Comparison of ENCODE assay signal across 19 cellular contexts in genomic region chr5:58670620-58671019, GRCh38.
"Had no signal": no experiment of that assay in that cellular context is flagged by ENCODE, and none has a peak within 500 bp of the region (broad histone marks: within the 10 kb centered on the region; RNA-seq: fewer than 3 reads in every experiment).

No MANE protein-coding gene starts in this region.

- H3K9me3 Mint-ChIP-seq: activated CD4-positive, alpha-beta memory T cell treated with anti-CD3 and anti-CD28 coated beads, Interleukin-2, amount 10 ng/mL, durations not matched to agents 7 days and 5 days; activated T-cell treated with anti-CD3 and anti-CD28 coated beads, Interleukin-2, amount 50 U/mL, for 24 hours; stimulated activated naive CD8-positive, alpha-beta T cell treated with anti-CD3 and anti-CD28 coated beads, Interleukin-15, amount 100 ng/mL, for 72 hours; T-cell had no signal

- H3K27ac ChIP-seq: esophagus muscularis mucosa, suprapubic skin, transverse colon, vagina had no signal

- H3K4me1 ChIP-seq: suprapubic skin, transverse colon, vagina had no signal

- H3K27me3 Mint-ChIP-seq: activated CD4-positive, alpha-beta memory T cell treated with anti-CD3 and anti-CD28 coated beads, Interleukin-2, amount 10 ng/mL, durations not matched to agents 7 days and 5 days; activated T-cell treated with anti-CD3 and anti-CD28 coated beads, Interleukin-2, amount 50 U/mL, for 24 hours; progenitor cell of endocrine pancreas; stimulated activated naive CD8-positive, alpha-beta T cell treated with anti-CD3 and anti-CD28 coated beads, Interleukin-15, amount 100 ng/mL, for 72 hours had no signal

- H3K9me3 ChIP-seq: esophagus muscularis mucosa, suprapubic skin, transverse colon, vagina had no signal

- H3K4me3 ChIP-seq: esophagus muscularis mucosa, lung, suprapubic skin, transverse colon, vagina had no signal

- H3K27ac Mint-ChIP-seq: activated CD4-positive, alpha-beta memory T cell treated with anti-CD3 and anti-CD28 coated beads, Interleukin-2, amount 10 ng/mL, durations not matched to agents 7 days and 5 days; activated T-cell treated with anti-CD3 and anti-CD28 coated beads, Interleukin-2, amount 50 U/mL, for 24 hours; progenitor cell of endocrine pancreas; stimulated activated naive CD8-positive, alpha-beta T cell treated with anti-CD3 and anti-CD28 coated beads, Interleukin-15, amount 100 ng/mL, for 72 hours; T-cell had no signal

- ATAC-seq: stimulated activated naive CD8-positive, alpha-beta T cell treated with anti-CD3 and anti-CD28 coated beads, Interleukin-15, amount 100 ng/mL, for 72 hours; T-cell had no signal

- H3K4me3 Mint-ChIP-seq: activated CD4-positive, alpha-beta memory T cell treated with anti-CD3 and anti-CD28 coated beads, Interleukin-2, amount 10 ng/mL, durations not matched to agents 7 days and 5 days; activated T-cell treated with anti-CD3 and anti-CD28 coated beads, Interleukin-2, amount 50 U/mL, for 24 hours; stimulated activated naive CD8-positive, alpha-beta T cell treated with anti-CD3 and anti-CD28 coated beads, Interleukin-15, amount 100 ng/mL, for 72 hours; T-cell had no signal

- H3K36me3 ChIP-seq: esophagus muscularis mucosa, suprapubic skin, transverse colon, vagina had no signal

- H3K36me3 Mint-ChIP-seq: T-cell had no signal

- H3K27me3 ChIP-seq: esophagus muscularis mucosa, suprapubic skin, transverse colon, vagina had no signal

- DNase-seq: activated CD4-positive, alpha-beta memory T cell treated with anti-CD3 and anti-CD28 coated beads, Interleukin-2, amount 10 ng/mL, durations not matched to agents 7 days and 5 days; activated CD4-positive, alpha-beta T cell treated with anti-CD3 and anti-CD28 coated beads for 48 hours; activated CD4-positive, CD25-positive, alpha-beta regulatory T cell; activated naive CD4-positive, alpha-beta T cell treated with anti-CD3 and anti-CD28 coated beads, Interleukin-2, amount 50 U/mL, for 16 hours; activated T-cell treated with anti-CD3 and anti-CD28 coated beads, Interleukin-2, amount 50 U/mL, for 24 hours; aorta; cortex of kidney; effector CD8-positive, alpha-beta T cell; midbrain; stimulated activated CD4-positive, alpha-beta T cell treated with anti-CD3 and anti-CD28 coated beads, Interleukin-15, amount 100 ng/mL, for 24 hours; stimulated activated CD4-positive, alpha-beta T cell treated with anti-CD3 and anti-CD28 coated beads, Interleukin-2, amount 100 ng/mL, for 48 hours; stimulated activated naive CD8-positive, alpha-beta T cell treated with anti-CD3 and anti-CD28 coated beads, Interleukin-15, amount 100 ng/mL, for 72 hours; T-cell; transverse colon had no signal

- H3K4me1 Mint-ChIP-seq: activated CD4-positive, alpha-beta memory T cell treated with anti-CD3 and anti-CD28 coated beads, Interleukin-2, amount 10 ng/mL, durations not matched to agents 7 days and 5 days; stimulated activated naive CD8-positive, alpha-beta T cell treated with anti-CD3 and anti-CD28 coated beads, Interleukin-15, amount 100 ng/mL, for 72 hours; T-cell had no signal
